9 cellular contexts compared by ENCODE assay signal in genomic region chr20:11917663-11918062, GRCh38. TPM values are rescaled to one million over a fixed set of nuclear protein-coding genes. Genes with fewer than 3 reads are reported as not detected.
DNase-seq lines count a peak whose midpoint lies in the region; ATAC-seq and TF ChIP-seq lines count a peak whose summit lies in the region.
"Had no signal": no experiment of that assay in that cellular context is flagged by ENCODE, and none has a peak within 500 bp of the region (broad histone marks: within the 10 kb centered on the region; RNA-seq: fewer than 3 reads in every experiment).

TSS of gene BTBD3 (plus strand) at chr20:11917893. CDS start at chr20:11918276, 383 bp downstream.

- no peak within 1 kb of the TSS for H3K27ac Mint-ChIP-seq in activated naive CD4-positive, alpha-beta T cell treated with anti-CD3 and anti-CD28 coated beads, Interleukin-2, amount 50 U/mL, for 72 hours

- no peak for DNase-seq in activated naive CD4-positive, alpha-beta T cell treated with anti-CD3 and anti-CD28 coated beads, Interleukin-2, amount 50 U/mL, for 72 hours (ENCODE audit: low spot score in 2 of 2)
- DNase-seq in activated naive CD4-positive, alpha-beta T cell (lab: John Stamatoyannopoulos, UW) = no peak
- DNase-seq in HT1080 (ENCODE audit: low read depth) = no peak
- DNase-seq in SW480 (ENCODE audit: low spot score) = peak; percentile 73
- DNase-seq in foreskin fibroblast = peak; percentile 78 to 91
- DNase-seq in non-pigmented ciliary epithelial cell (ENCODE audit: low read depth) = peak; percentile 19
- DNase-seq in effector CD8-positive, alpha-beta T cell (lab: John Stamatoyannopoulos, UW) = no peak
- DNase-seq in OCI-M2 (lab: John Stamatoyannopoulos, UW; ENCODE audit: unreplicated experiment) = no peak
- DNase-seq: DND-41 had no signal

- H3K9me3 Mint-ChIP-seq in activated naive CD4-positive, alpha-beta T cell treated with anti-CD3 and anti-CD28 coated beads, Interleukin-2, amount 50 U/mL, for 72 hours = no peaks in the 10 kb centered on the region

- peak within 1 kb of the TSS; percentile 29 to 44 for H3K4me3 ChIP-seq in foreskin fibroblast (ENCODE audit: low read depth in 1 of 2, low read length in 2 of 2)

- no peaks in the 10 kb centered on the region for H3K36me3 Mint-ChIP-seq in activated naive CD4-positive, alpha-beta T cell treated with anti-CD3 and anti-CD28 coated beads, Interleukin-2, amount 50 U/mL, for 72 hours

- TF ChIP-seq CTCF in foreskin fibroblast (IDR thresholded peaks at IDR 0.05; ENCODE audit: low read depth, low read length) = no peak

- peak in 1 of 2 donors; percentile 48 for ATAC-seq in activated naive CD4-positive, alpha-beta T cell treated with anti-CD3 and anti-CD28 coated beads, Interleukin-2, amount 50 U/mL, for 72 hours

RNA-seq across cellular contexts. Expression of gene BTBD3, which starts in this region (rescaled TPM):
- 10 to 100 TPM; 10.2 to 11.9 TPM for total RNA-seq in activated naive CD4-positive, alpha-beta T cell treated with anti-CD3 and anti-CD28 coated beads, Interleukin-2, amount 50 U/mL, for 72 hours
- total RNA-seq in HT1080 (2014; rRNA removed; shearing (Covaris generic)) = 22.2 and 32.1 TPM in 2 replicates
- 30.4 and 34.6 TPM in 2 replicates for polyA plus RNA-seq in HT1080 (2015; cell fraction: cytosol; rRNA removed)
- 25.1 and 33.2 TPM in 2 replicates for polyA plus RNA-seq in HT1080 (2015; cell fraction: nucleus; rRNA removed)

Comparison
In these comparisons a context has a peak if more than half of its experiments do, and no peak if none do; other contexts are left out.
1. DNase-seq: peak in SW480 (single experiment), foreskin fibroblast (2 of 2) and non-pigmented ciliary epithelial cell (single experiment); none in activated naive CD4-positive, alpha-beta T cell treated with anti-CD3 and anti-CD28 coated beads, Interleukin-2, amount 50 U/mL, for 72 hours (0 of 2), activated naive CD4-positive, alpha-beta T cell (0 of 4), HT1080 (single experiment), effector CD8-positive, alpha-beta T cell (single experiment) and OCI-M2 (single experiment).